8 cellular contexts compared by ENCODE assay signal in the genomic region with DNA sequence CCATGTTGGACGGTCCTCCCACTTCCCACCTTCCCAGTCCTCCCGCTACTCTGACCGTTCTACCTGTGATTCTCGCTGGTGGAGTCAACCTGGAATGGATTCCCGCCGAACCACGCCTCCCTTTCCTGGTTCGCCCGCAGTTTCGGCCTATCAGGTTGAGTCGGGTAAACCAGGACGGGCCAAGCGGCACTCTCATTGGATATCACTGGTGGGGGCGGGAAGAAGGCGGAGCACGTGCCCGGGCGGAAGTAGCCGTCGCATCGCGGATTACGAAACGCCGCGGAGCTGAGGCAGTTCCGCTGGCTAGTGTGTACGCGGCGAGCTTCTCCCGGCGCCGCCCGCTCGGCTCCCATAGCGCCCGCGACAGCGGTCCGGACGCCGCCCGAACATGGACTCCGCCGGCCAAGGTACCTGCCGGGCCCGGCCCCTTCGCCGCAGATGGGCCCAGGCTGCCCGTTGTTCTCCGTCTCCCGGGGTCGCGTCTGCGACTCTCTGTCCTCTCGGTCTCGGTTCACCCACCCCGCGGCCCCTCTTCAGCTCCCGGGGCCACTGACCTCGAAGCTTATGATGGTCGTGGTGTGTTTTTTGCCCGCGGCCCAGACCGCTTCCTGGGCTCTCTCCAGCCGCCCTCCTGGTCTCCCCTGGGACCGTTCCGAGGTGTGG. TPM values are rescaled to one million over a fixed set of nuclear protein-coding genes. Genes with fewer than 3 reads are reported as not detected.
DNase-seq lines count a peak whose midpoint lies in the region; ATAC-seq, FAIRE-seq and TF ChIP-seq lines count a peak whose summit lies in the region.

A gene (plus strand): TSS at position 293 of the 663 bp plus-strand sequence. CDS start 96 bp downstream, at position 389.

- H3K9ac ChIP-seq in H1 (replicated peaks in 1 of 4; ENCODE audit: extremely low read depth in 1 of 4, low read depth in 3 of 4, low read length in 3 of 4) = peak within 1 kb of the TSS; percentile 72 to 84 (median 82)

- TF ChIP-seq EP300 in H1 (IDR thresholded peaks at IDR 0.05; ENCODE audit: borderline replicate concordance in 1 of 2, low read depth in 2 of 2, low read length in 2 of 2) = no peak

- ATAC-seq in GM21360 (IDR thresholded peaks at IDR 0.05; ENCODE audit: unreplicated experiment) (peak; percentile 56), memory B cell (ENCODE audit: low read depth) (peak; percentile 77)

- H4K20me1 ChIP-seq in H1 (replicated peaks in 1 of 2; ENCODE audit: control insufficient read depth in 1 of 2, insufficient read depth in 2 of 2, low read length in 2 of 2) = peaks cover 0 to 11% of the 10 kb centered on the region in 2 experiments

- H3K4me2 ChIP-seq in H1 (ENCODE audit: insufficient read depth in 1 of 2, low read depth in 2 of 2, low read length in 2 of 2) = peak within 1 kb of the TSS; percentile 61 to 83

- no peak within 1 kb of the TSS for H2BK15ac ChIP-seq in H1 (ENCODE audit: low read length)

- no peaks in the 10 kb centered on the region for H3K9me3 ChIP-seq in H1 (ENCODE audit: insufficient read depth in 2 of 2, low read depth in 1 of 2, low read length in 1 of 2)

- H2BK5ac ChIP-seq in H1 (ENCODE audit: low read depth, low read length) = peak within 1 kb of the TSS; percentile 92

- CTCF ChIA-PET in H1 (lab: Charles Lee; ENCODE audit: partially characterized antibody) = interaction anchor here (0.7 to 5.8 kb wide), 23 partner anchors 10 to 368 kb away, joined by 3 to 59 read pairs (median 4); a partner anchor contains a TSS

- no peak within 1 kb of the TSS for H3K23ac ChIP-seq in H1 (ENCODE audit: insufficient read length)

- peaks cover 10 to 25% (median 13%) of the 10 kb centered on the region in 4 experiments; a peak in 7 of 8 replicates for H3K36me3 ChIP-seq in H1 (ENCODE audit: control insufficient read depth in 2 of 4, insufficient read depth in 4 of 4, low read length in 3 of 4)

- peak within 1 kb of the TSS; percentile 93 for H4K91ac ChIP-seq in H1 (replicated peaks; ENCODE audit: insufficient read length, low read length)

- H3K79me2 ChIP-seq in H1 (ENCODE audit: control insufficient read depth in 1 of 2, insufficient read depth in 2 of 2, low read length in 2 of 2) = peaks cover 0 to 50% of the 10 kb centered on the region in 2 experiments; a peak in 2 of 4 replicates

- peaks cover 18% of the 10 kb centered on the region for H3K4me1 Mint-ChIP-seq in memory B cell

- H3K4ac ChIP-seq in H1 (replicated peaks; ENCODE audit: insufficient read length, low read depth, low read length) = peak within 1 kb of the TSS; percentile 91

- peak within 1 kb of the TSS; percentile 83 for H3K18ac ChIP-seq in H1 (ENCODE audit: extremely low read depth, low read length)

- no peak for TF ChIP-seq RAD21 in H1 (IDR thresholded peaks at IDR 0.05 in 1 of 2, conservative IDR thresholded peaks at IDR 0.05 in 1 of 2; ENCODE audit: low read depth in 2 of 2, low read length in 2 of 2)

- H2BK120ac ChIP-seq in H1 (replicated peaks; ENCODE audit: low read depth, low read length) = no peak within 1 kb of the TSS

- H4K8ac ChIP-seq in H1 (ENCODE audit: extremely low read depth, insufficient read depth, low read length) = peak within 1 kb of the TSS; percentile 92

- H2AK5ac ChIP-seq in H1 (ENCODE audit: low read depth, low read length) = no peak within 1 kb of the TSS

- peak within 1 kb of the TSS; percentile 95 for H3K4me3 Mint-ChIP-seq in memory B cell

- no peak within 1 kb of the TSS for H3K14ac ChIP-seq in H1 (ENCODE audit: insufficient read length)

- H4K5ac ChIP-seq in H1 (ENCODE audit: insufficient read length, low read depth, low read length) = peak within 1 kb of the TSS; percentile 65

- peaks cover 4% of the 10 kb centered on the region; the same call in 1 of the 2 replicates for H3K23me2 ChIP-seq in H1 (ENCODE audit: low read depth, low read length)

- TF ChIP-seq POLR2A in H1 (IDR thresholded peaks at IDR 0.05; ENCODE audit: control extremely low read depth in 1 of 2, low read depth in 2 of 2, low read length in 2 of 2) = peak; percentile 91 to 97

- peaks cover 6% of the 10 kb centered on the region for H3K79me1 ChIP-seq in H1 (ENCODE audit: low read depth, low read length)

- H3K36me3 Mint-ChIP-seq in memory B cell = peaks cover 20% of the 10 kb centered on the region

- H2BK20ac ChIP-seq in H1 (ENCODE audit: low read length) = no peak within 1 kb of the TSS

- peak within 1 kb of the TSS; percentile 69; the same call in 1 of the 2 replicates for H3K27ac ChIP-seq in H1 (ENCODE audit: low read depth, low read length)

- H2BK12ac ChIP-seq in H1 (ENCODE audit: low read depth, low read length) = peak within 1 kb of the TSS; percentile 50; the same call in 1 of the 2 replicates

- H2AFZ ChIP-seq in H1 (ENCODE audit: low read length) = no peak within 1 kb of the TSS

- DNase-seq in COLO668 (lab: John Stamatoyannopoulos, UW; ENCODE audit: unreplicated experiment) (peak; percentile 99), HTR-8/SVneo (ENCODE audit: insufficient read length, low spot score) (peak; percentile 100), NOMO-1 treated with dmso at 0.1 percent for 144 hours (lab: John Stamatoyannopoulos, UW; ENCODE audit: unreplicated experiment) (peak; percentile 96), H1 (ENCODE audit: low read depth in 1 of 2, low spot score in 2 of 2) (peak; percentile 96 to 98), memory B cell (ENCODE audit: low spot score in 2 of 2) (peak; percentile 87 to 96)
- peak; percentile 86 to 93 (median 93) for DNase-seq in activated CD8-positive, alpha-beta memory T cell treated with anti-CD3 and anti-CD28 coated beads for 48 hours (ENCODE audit: low read depth in 2 of 3, low spot score in 2 of 3)
- peak; percentile 95 for DNase-seq in stimulated activated CD8-positive, alpha-beta memory T cell treated with anti-CD3 and anti-CD28 coated beads, Interleukin-12 subunit alpha, Interleukin-12 subunit beta, amount 100 ng/mL, for 24 hours (ENCODE audit: extremely low read depth)

- no peak for TF ChIP-seq CTCF in H1 (IDR thresholded peaks at IDR 0.05; ENCODE audit: control extremely low read depth in 1 of 3, insufficient read depth in 1 of 3, low read depth in 1 of 3, low read length in 3 of 3)

- FAIRE-seq in HTR-8/SVneo (lab: Jason Lieb, UNC) (peak; percentile 100), H1 (lab: Jason Lieb, UNC) (peak; percentile 79)

- peaks cover 0 to 9% (median 4%) of the 10 kb centered on the region in 4 experiments; a peak in 5 of 7 replicates for H3K4me1 ChIP-seq in H1 (replicated peaks in 1 of 4; ENCODE audit: control insufficient read depth in 3 of 4, insufficient read depth in 4 of 4, low read length in 3 of 4)

- no peaks in the 10 kb centered on the region for H3K27me3 ChIP-seq in H1 (replicated peaks in 1 of 4; ENCODE audit: control insufficient read depth in 3 of 4, extremely low read depth in 1 of 4, insufficient read depth in 3 of 4, low read length in 3 of 4)

- WGBS in H1 (ENCODE audit: extremely low coverage in 1 of 2, insufficient coverage in 1 of 2, insufficient read length in 1 of 2, insufficient replicate concordance in 2 of 2, low coverage in 1 of 2, low lambda C conversion rate in 2 of 2, missing lambda C conversion rate in 1 of 2), 2 experiments = 1% methylated on average over 65 of the region's 68 CpGs; no CpG with 5 or more reads in 1 of the 2 experiments

- no peak within 1 kb of the TSS for H3K56ac ChIP-seq in H1 (replicated peaks; ENCODE audit: insufficient read length, low read depth, low read length)

- POLR2A ChIA-PET in H1 (lab: Charles Lee; ENCODE audit: partially characterized antibody) = interaction anchor here (0.6 to 5.9 kb wide), 50 partner anchors 9 to 342 kb away, joined by 3 to 52 read pairs (median 4); a partner anchor contains a TSS

- H3K27me3 Mint-ChIP-seq in memory B cell = no peaks in the 10 kb centered on the region

- no peaks in the 10 kb centered on the region for H3K9me3 Mint-ChIP-seq in memory B cell

- peak within 1 kb of the TSS; percentile 91 for H3K27ac Mint-ChIP-seq in memory B cell

- peak within 1 kb of the TSS; percentile 82 to 95 (median 92) for H3K4me3 ChIP-seq in H1 (ENCODE audit: extremely low read depth in 1 of 4, insufficient read depth in 2 of 4, low read depth in 3 of 4, low read length in 4 of 4)

TF ChIP-seq in H1, 55 proteins besides CTCF, POLR2A, EP300 and RAD21 (continues in another document):
- TF ChIP-seq SUZ12 (IDR thresholded peaks at IDR 0.05; ENCODE audit: low read length) (no peak), POU5F1 (IDR thresholded peaks at IDR 0.05; ENCODE audit: low read depth, low read length) (no peak), TAF1 (IDR thresholded peaks at IDR 0.05; ENCODE audit: low read depth, low read length) (peak; percentile 98), YY1 (IDR thresholded peaks at IDR 0.05; ENCODE audit: low read depth, low read length) (peak; percentile 94), BRCA1 (IDR thresholded peaks at IDR 0.05; ENCODE audit: low read depth, low read length) (peak; percentile 40; the same call in 1 of the 2 replicates), RXRA (IDR thresholded peaks at IDR 0.05; ENCODE audit: insufficient read depth, low read depth, low read length) (no peak), TBP (IDR thresholded peaks at IDR 0.05; ENCODE audit: low read depth, low read length) (peak; percentile 94), SIX5 (IDR thresholded peaks at IDR 0.05; ENCODE audit: low read depth, low read length) (no peak), ASH2L (IDR thresholded peaks at IDR 0.05; ENCODE audit: low read length) (peak; percentile 78)
- TF ChIP-seq, protein P1, sequence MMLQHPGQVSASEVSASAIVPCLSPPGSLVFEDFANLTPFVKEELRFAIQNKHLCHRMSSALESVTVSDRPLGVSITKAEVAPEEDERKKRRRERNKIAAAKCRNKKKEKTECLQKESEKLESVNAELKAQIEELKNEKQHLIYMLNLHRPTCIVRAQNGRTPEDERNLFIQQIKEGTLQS (IDR thresholded peaks at IDR 0.05; ENCODE audit: insufficient read depth, low read depth, low read length) = peak; percentile 90
- TF ChIP-seq, protein P2, sequence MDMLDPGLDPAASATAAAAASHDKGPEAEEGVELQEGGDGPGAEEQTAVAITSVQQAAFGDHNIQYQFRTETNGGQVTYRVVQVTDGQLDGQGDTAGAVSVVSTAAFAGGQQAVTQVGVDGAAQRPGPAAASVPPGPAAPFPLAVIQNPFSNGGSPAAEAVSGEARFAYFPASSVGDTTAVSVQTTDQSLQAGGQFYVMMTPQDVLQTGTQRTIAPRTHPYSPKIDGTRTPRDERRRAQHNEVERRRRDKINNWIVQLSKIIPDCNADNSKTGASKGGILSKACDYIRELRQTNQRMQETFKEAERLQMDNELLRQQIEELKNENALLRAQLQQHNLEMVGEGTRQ (IDR thresholded peaks at IDR 0.05; ENCODE audit: low read length) = peak; percentile 92

RNA-seq across cellular contexts. Expression of the gene that starts here (rescaled TPM):
- 77.1 and 78.1 TPM in 2 replicates for total RNA-seq in H1 (2021; fragmentation: NEBNext Ultra II Directional; extraction: Animal tissue kit (Norgen Biotek cat#: 25700))
- 80.2 and 96.5 TPM in 2 replicates for polyA plus RNA-seq in H1 (2011; rRNA removed)
- 101 TPM for polyA plus RNA-seq in H1 (2011; cell fraction: cytosol; rRNA removed)
- 124 TPM for polyA plus RNA-seq in H1 (2011; cell fraction: nucleus; rRNA removed)
- polyA plus RNA-seq in H1 (2012, experiment 1 of 2) = 61.9 to 82.8 TPM (median 77.6 TPM) in 4 replicates
- polyA plus RNA-seq in H1 (2012, experiment 2 of 2) = 87.8 TPM
- polyA plus RNA-seq in H1 (2013, experiment 1 of 2) = 57.0 TPM
- polyA plus RNA-seq in H1 (2013, experiment 2 of 2) = 55.6 TPM
- 52.5 and 67.0 TPM in 2 replicates for polyA minus RNA-seq in H1 (2011; rRNA and poly(A)+ RNA removed)
- polyA minus RNA-seq in H1 (2011; cell fraction: cytosol; rRNA and poly(A)+ RNA removed) = 78.2 TPM
- polyA minus RNA-seq in H1 (2011; cell fraction: nucleus; rRNA and poly(A)+ RNA removed) = 31.7 TPM

Comparison
In these comparisons a context has a peak if more than half of its experiments do, and no peak if none do; other contexts are left out.
1. Peak in every context shown above with its lines: DNase-seq, ATAC-seq, H3K4me3 ChIP-seq and H3K27ac ChIP-seq.